In the genomic region with DNA sequence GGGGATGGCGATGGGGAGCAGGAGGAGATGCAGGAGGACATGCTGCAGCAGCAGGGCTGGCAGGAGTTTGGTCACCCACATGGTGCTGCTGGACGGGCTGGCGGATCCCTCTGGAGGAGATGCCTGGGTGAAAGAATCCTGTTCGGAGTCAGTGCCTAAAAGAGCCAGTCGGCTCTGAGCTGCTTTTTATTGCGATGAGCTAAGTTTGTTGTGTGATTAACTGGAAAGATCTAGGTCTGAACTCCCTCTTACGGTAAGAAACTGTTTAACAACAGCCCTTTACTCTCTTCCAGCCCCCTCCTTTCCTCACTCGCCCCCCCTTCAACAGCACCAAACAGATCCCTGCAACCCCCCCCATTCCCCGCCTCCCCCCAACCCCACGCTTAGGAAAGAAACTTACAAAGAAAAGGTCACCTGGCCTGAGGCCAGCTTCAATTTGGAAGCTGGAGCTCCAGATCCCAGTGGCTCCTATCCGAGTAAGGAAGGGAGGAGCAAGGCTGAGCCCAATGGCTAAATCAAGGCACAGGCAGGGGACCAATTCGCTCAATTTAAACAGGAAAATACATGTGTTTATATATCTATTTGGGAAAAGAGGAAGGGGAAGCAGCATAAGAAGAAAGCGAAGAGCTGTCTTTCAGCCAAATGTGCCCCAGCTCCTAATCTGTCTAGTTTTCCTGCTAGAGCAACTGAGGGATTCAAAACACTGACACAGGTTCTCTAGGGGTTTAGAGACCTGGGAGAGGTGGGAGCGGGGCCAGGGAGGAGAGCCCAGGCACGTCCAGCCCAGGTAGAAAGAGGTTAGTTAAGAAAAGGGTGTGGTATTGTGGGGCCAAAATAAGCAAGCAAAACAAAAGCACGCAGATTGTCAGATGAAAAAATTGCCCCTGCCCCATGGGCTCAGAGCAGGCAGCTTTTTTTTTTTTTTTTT, we compare ENCODE assay signal across 8 cellular contexts. TPM values are rescaled to one million over a fixed set of nuclear protein-coding genes. Genes with fewer than 3 reads are reported as not detected.
A peak's percentile ranks its signal among the peaks of the same experiment; 100 is the strongest.
DNase-seq lines count a peak whose midpoint lies in the region; ATAC-seq, FAIRE-seq and TF ChIP-seq lines count a peak whose summit lies in the region.

Gene HGF, minus strand, starts transcription at position 157 of the 928 bp plus-strand sequence. Its CDS starts 76 bp downstream, at position 81.

- ATAC-seq in WTC11 = peak; percentile 77

- no peak within 1 kb of the TSS for H3K27ac Mint-ChIP-seq in WTC11

- H3K9me3 Mint-ChIP-seq in WTC11 = no peaks in the 10 kb centered on the region

- CTCF ChIA-PET in HEK293 (lab: Yijun Ruan, JAX) (no interaction called here), WTC11 (lab: Charles Lee) (interaction anchor here (1.0 to 2.5 kb wide), 4 partner anchors 97 to 300 kb away, joined by 3 to 9 read pairs (median 5); no protein-coding TSS in a partner anchor)

- no peak within 1 kb of the TSS for H3K4me3 ChIP-seq in HEK293 (ENCODE audit: low read depth, low read length)
- peak within 1 kb of the TSS; percentile 35 to 79 (median 53) for H3K4me3 ChIP-seq in skeletal muscle tissue (ENCODE audit: low read length in 3 of 3)

- no peaks in the 10 kb centered on the region for H3K36me3 Mint-ChIP-seq in WTC11

- TF ChIP-seq CTCF in HEK293 (tag by site-specific recombination; IDR thresholded peaks at IDR 0.05) = no peak
- no peak for TF ChIP-seq CTCF in WTC11 (IDR thresholded peaks at IDR 0.05)

- no peak for TF ChIP-seq POLR2A in GM12892 (IDR thresholded peaks at IDR 0.05; ENCODE audit: low read depth, low read length)

- POLR2A ChIA-PET in HEK293 (lab: Yijun Ruan, JAX) (no interaction called here), WTC11 (lab: Charles Lee) (no interaction called here)

- H3K27me3 Mint-ChIP-seq in WTC11 (ENCODE audit: low read depth) = peaks cover 16% of the 10 kb centered on the region

- H3K36me3 ChIP-seq in HEK293 (ENCODE audit: control insufficient read depth in 2 of 2, insufficient read depth in 1 of 2, low read length in 2 of 2) (no peaks in the 10 kb centered on the region), skeletal muscle tissue (ENCODE audit: control insufficient read depth in 3 of 3, insufficient read depth in 3 of 3, low read length in 3 of 3) (no peaks in the 10 kb centered on the region)

- FAIRE-seq in GM12892 (lab: Jason Lieb, UNC) = no peak

- peak; percentile 23 for DNase-seq in WTC11 (ENCODE audit: low spot score)
- DNase-seq in hippocampal formation (lab: John Stamatoyannopoulos, UW) = peak; percentile 9 to 35
- DNase-seq in NCI-H1694 (lab: John Stamatoyannopoulos, UW) = no peak
- no peak for DNase-seq in NCI-H2196 treated with DMSO at 0.1 percent for 48 hours (lab: John Stamatoyannopoulos, UW; ENCODE audit: unreplicated experiment)
- DNase-seq in GM12892 (ENCODE audit: insufficient read length) = no peak
- no peak for DNase-seq in stimulated activated naive CD4-positive, alpha-beta T cell (lab: John Stamatoyannopoulos, UW)

- H3K4me1 ChIP-seq in HEK293 (ENCODE audit: control insufficient read depth, insufficient read depth, low read length) (no peaks in the 10 kb centered on the region), skeletal muscle tissue (ENCODE audit: control insufficient read depth in 3 of 3, insufficient read depth in 3 of 3, low read length in 3 of 3) (peaks cover 0 to 3% (median 2%) of the 10 kb centered on the region in 3 donors)

- H3K9me3 ChIP-seq in HEK293 (ENCODE audit: control insufficient read depth, insufficient read depth, low read depth, low read length) (no peaks in the 10 kb centered on the region), skeletal muscle tissue (ENCODE audit: control insufficient read depth in 3 of 3, low read length in 3 of 3) (no peaks in the 10 kb centered on the region)

- no peak within 1 kb of the TSS for H3K27ac ChIP-seq in HEK293 (ENCODE audit: extremely low read depth, low read depth, low read length)
- H3K27ac ChIP-seq in skeletal muscle tissue (ENCODE audit: low read depth, low read length) = peak within 1 kb of the TSS; percentile 51

- peak within 1 kb of the TSS in 2 of 3 donors; percentile 25 to 54 for H3K9ac ChIP-seq in skeletal muscle tissue (ENCODE audit: low read depth in 1 of 3, low read length in 3 of 3)

- peaks cover 0 to 2% (median 0%) of the 10 kb centered on the region in 3 donors for H3K27me3 ChIP-seq in skeletal muscle tissue (ENCODE audit: control insufficient read depth in 3 of 3, insufficient read depth in 3 of 3, low read length in 3 of 3)

- H3K4me1 Mint-ChIP-seq in WTC11 = peaks cover 22% of the 10 kb centered on the region

- H3K4me3 Mint-ChIP-seq in WTC11 = peak within 1 kb of the TSS; percentile 12

TF ChIP-seq in HEK293, 187 proteins besides CTCF, POLR2A, EP300 and RAD21 (continues in another document):
- TF ChIP-seq ZNF354C (tag by site-specific recombination; IDR thresholded peaks at IDR 0.05; ENCODE audit: borderline replicate concordance, low read depth) (no peak), ZNF518A (tag by site-specific recombination; conservative IDR thresholded peaks at IDR 0.05; ENCODE audit: low read depth) (no peak), ZNF626 (tag by site-specific recombination; IDR thresholded peaks at IDR 0.05) (no peak), ZNF768 (tag by site-specific recombination; IDR thresholded peaks at IDR 0.05) (no peak)

TF ChIP-seq in WTC11, 78 proteins besides CTCF, POLR2A, EP300 and RAD21:
- TF ChIP-seq, protein P1, sequence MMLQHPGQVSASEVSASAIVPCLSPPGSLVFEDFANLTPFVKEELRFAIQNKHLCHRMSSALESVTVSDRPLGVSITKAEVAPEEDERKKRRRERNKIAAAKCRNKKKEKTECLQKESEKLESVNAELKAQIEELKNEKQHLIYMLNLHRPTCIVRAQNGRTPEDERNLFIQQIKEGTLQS (CRISPR knock-in tag; conservative IDR thresholded peaks at IDR 0.05) = no peak
- TF ChIP-seq, protein P2, sequence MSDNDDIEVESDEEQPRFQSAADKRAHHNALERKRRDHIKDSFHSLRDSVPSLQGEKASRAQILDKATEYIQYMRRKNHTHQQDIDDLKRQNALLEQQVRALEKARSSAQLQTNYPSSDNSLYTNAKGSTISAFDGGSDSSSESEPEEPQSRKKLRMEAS (CRISPR knock-in tag; IDR thresholded peaks at IDR 0.05) = no peak
- TF ChIP-seq NR2C2 (CRISPR knock-in tag; IDR thresholded peaks at IDR 0.05) (no peak), ZNF281 (CRISPR knock-in tag; IDR thresholded peaks at IDR 0.05) (no peak), JUN (CRISPR knock-in tag; IDR thresholded peaks at IDR 0.05) (no peak)

RNA-seq across cellular contexts. Expression of gene HGF, which starts in this region (rescaled TPM):
- 0.32 to 0.76 TPM (median 0.72 TPM) in 3 replicates for total RNA-seq in WTC11 (2021)
- total RNA-seq in skeletal muscle tissue = 4.7 TPM
- polyA plus RNA-seq in GM12892 (2012; ENCODE audit: missing spikeins) = 0.04 TPM

Comparison
In these comparisons a context has a peak if more than half of its experiments do, and no peak if none do; other contexts are left out.
1. Peak in DNase-seq and ATAC-seq in WTC11; RNA of the gene not detected or under 1 TPM.
2. DNase-seq: peak in hippocampal formation (2 of 2); none in NCI-H1694 (single experiment), NCI-H2196 treated with DMSO at 0.1 percent for 48 hours (single experiment), GM12892 (single experiment) and stimulated activated naive CD4-positive, alpha-beta T cell (0 of 6).